ENCODE assay signal across 8 cellular contexts in the genomic region with DNA sequence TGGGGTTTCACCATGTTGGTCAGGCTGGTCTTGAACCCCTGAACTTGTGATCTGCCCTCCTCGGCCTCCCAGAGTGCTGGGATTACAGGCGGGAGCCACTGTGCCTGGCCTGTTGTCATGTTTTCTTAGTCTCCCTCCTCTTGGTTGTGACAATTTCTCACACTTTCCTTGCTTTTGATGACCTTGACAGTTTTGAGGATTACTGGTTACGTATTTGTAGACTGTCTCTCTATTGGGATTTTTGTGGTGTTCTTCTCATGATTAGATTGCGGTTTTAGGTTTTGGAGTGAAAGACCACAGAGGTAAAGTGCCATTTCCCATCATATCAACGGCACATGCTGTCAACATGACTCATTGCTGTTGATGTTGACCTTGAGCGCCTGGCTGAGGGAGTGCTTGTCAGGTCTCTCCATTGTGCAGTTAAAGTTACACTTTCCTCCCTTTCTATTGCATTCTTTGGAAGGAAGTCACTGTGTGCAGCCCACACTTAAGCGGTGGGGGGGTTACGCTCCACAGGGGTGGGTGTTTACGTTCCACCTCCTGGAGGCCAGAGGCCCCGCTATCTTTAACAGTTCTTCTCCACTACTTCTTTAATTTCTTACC. TPM values are rescaled to one million over a fixed set of nuclear protein-coding genes. Genes with fewer than 3 reads are reported as not detected.
DNase-seq lines count a peak whose midpoint lies in the region; ATAC-seq, FAIRE-seq and TF ChIP-seq lines count a peak whose summit lies in the region.

No MANE protein-coding gene starts in this region.

- H2BK12ac ChIP-seq in mesenchymal stem cell (ENCODE audit: low read length in 2 of 2) = no peak overlapping the region

- H2AFZ ChIP-seq in mesenchymal stem cell (ENCODE audit: low read depth, low read length) = no peak overlapping the region

- no peak overlapping the region for H3K27ac Mint-ChIP-seq in activated naive CD8-positive, alpha-beta T cell treated with anti-CD3 and anti-CD28 coated beads, Interleukin-2, amount 10 ng/mL, durations not matched to agents 7 days and 5 days

- H3K9ac ChIP-seq in mesenchymal stem cell (ENCODE audit: low read length) = no peak overlapping the region

- H2AK5ac ChIP-seq in mesenchymal stem cell (ENCODE audit: low read length, severe bottlenecking) = no peak overlapping the region

- H3K79me1 ChIP-seq in mesenchymal stem cell (replicated peaks; ENCODE audit: low read length, poor library complexity, severe bottlenecking) = no peaks in the 10 kb centered on the region

- FAIRE-seq in GM12891 (lab: Jason Lieb, UNC) = no peak

- H3K4me1 ChIP-seq in mesenchymal stem cell (ENCODE audit: control insufficient read depth, insufficient read depth, low read depth, low read length) = peaks cover 10% of the 10 kb centered on the region
- no peaks in the 10 kb centered on the region for H3K4me1 ChIP-seq in prostate gland (replicated peaks)

- H2BK5ac ChIP-seq in mesenchymal stem cell (ENCODE audit: low read depth, low read length, poor library complexity, severe bottlenecking) = no peak overlapping the region

- H3K36me3 ChIP-seq in mesenchymal stem cell (ENCODE audit: control insufficient read depth in 1 of 2, insufficient read depth in 2 of 2, low read depth in 1 of 2, low read length in 2 of 2) = no peaks in the 10 kb centered on the region
- no peaks in the 10 kb centered on the region for H3K36me3 ChIP-seq in prostate gland

- TF ChIP-seq POLR2A in GM12891 (IDR thresholded peaks at IDR 0.05; ENCODE audit: low read depth, low read length) (no peak), prostate gland (IDR thresholded peaks at IDR 0.05) (no peak)

- peak; percentile 30 for DNase-seq in NCI-H510A (lab: John Stamatoyannopoulos, UW)
- no peak for DNase-seq in activated naive CD8-positive, alpha-beta T cell treated with anti-CD3 and anti-CD28 coated beads, Interleukin-2, amount 10 ng/mL, durations not matched to agents 7 days and 5 days
- DNase-seq in mesenchymal stem cell = peak; percentile 90
- no peak for DNase-seq in GM12891 (ENCODE audit: insufficient read length, low spot score)
- no peak for DNase-seq in prostate gland (ENCODE audit: low spot score)
- DNase-seq in activated CD4-positive, CD25-positive, alpha-beta regulatory T cell (lab: John Stamatoyannopoulos, UW) = no peak

- H3K9me3 Mint-ChIP-seq in activated naive CD8-positive, alpha-beta T cell treated with anti-CD3 and anti-CD28 coated beads, Interleukin-2, amount 10 ng/mL, durations not matched to agents 7 days and 5 days = no peaks in the 10 kb centered on the region

- peaks cover 73 to 84% of the 10 kb centered on the region in 2 experiments for H3K27me3 ChIP-seq in mesenchymal stem cell (ENCODE audit: control insufficient read depth in 1 of 2, insufficient read depth in 1 of 2, low read length in 2 of 2)
- no peaks in the 10 kb centered on the region for H3K27me3 ChIP-seq in prostate gland (replicated peaks; ENCODE audit: insufficient read depth)

- H3K36me3 Mint-ChIP-seq in activated naive CD8-positive, alpha-beta T cell treated with anti-CD3 and anti-CD28 coated beads, Interleukin-2, amount 10 ng/mL, durations not matched to agents 7 days and 5 days = no peaks in the 10 kb centered on the region

- H3K18ac ChIP-seq in mesenchymal stem cell (ENCODE audit: low read depth in 1 of 2, low read length in 2 of 2) = no peak overlapping the region

- TF ChIP-seq CTCF in prostate gland (IDR thresholded peaks at IDR 0.05) = no peak

- H3K4me3 Mint-ChIP-seq in activated naive CD8-positive, alpha-beta T cell treated with anti-CD3 and anti-CD28 coated beads, Interleukin-2, amount 10 ng/mL, durations not matched to agents 7 days and 5 days = no peak overlapping the region

- WGBS in mesenchymal stem cell = 6% methylated on average over 7 of the region's 10 CpGs
- WGBS in prostate gland = 64% methylated on average over 10 of the region's 10 CpGs

- POLR2A ChIA-PET in activated naive CD8-positive, alpha-beta T cell treated with anti-CD3 and anti-CD28 coated beads, Interleukin-2, amount 10 ng/mL, durations not matched to agents 7 days and 5 days (lab: Charles Lee) = interaction anchor here (1.1 kb wide), 1 partner anchor 11 kb away, joined by 3 read pairs; a partner anchor contains a TSS

- H3K14ac ChIP-seq in mesenchymal stem cell (ENCODE audit: low read length in 2 of 2) = no peak overlapping the region

- no peak overlapping the region for H2BK15ac ChIP-seq in mesenchymal stem cell (ENCODE audit: low read depth, poor library complexity, severe bottlenecking)

- no peak overlapping the region for H3K4ac ChIP-seq in mesenchymal stem cell (ENCODE audit: low read depth in 1 of 2, low read length in 2 of 2)

- intact Hi-C loops in prostate gland (cut with DNase I) = no loop called here

- ATAC-seq in GM18520 (IDR thresholded peaks at IDR 0.05; ENCODE audit: unreplicated experiment) (peak; percentile 32), HG03442 (IDR thresholded peaks at IDR 0.05; ENCODE audit: unreplicated experiment) (no peak)
- peak; percentile 75 for ATAC-seq in activated naive CD8-positive, alpha-beta T cell treated with anti-CD3 and anti-CD28 coated beads, Interleukin-2, amount 10 ng/mL, durations not matched to agents 7 days and 5 days (ENCODE audit: low read depth)

- H3K27me3 Mint-ChIP-seq in activated naive CD8-positive, alpha-beta T cell treated with anti-CD3 and anti-CD28 coated beads, Interleukin-2, amount 10 ng/mL, durations not matched to agents 7 days and 5 days = peaks cover 66% of the 10 kb centered on the region

- no peak overlapping the region for H3K23ac ChIP-seq in mesenchymal stem cell (ENCODE audit: low read length in 2 of 2)

- no peak overlapping the region for H3K4me3 ChIP-seq in mesenchymal stem cell (ENCODE audit: insufficient read depth in 1 of 2, low read depth in 1 of 2, low read length in 2 of 2)
- H3K4me3 ChIP-seq in prostate gland = no peak overlapping the region

- no peak overlapping the region for H4K8ac ChIP-seq in mesenchymal stem cell (ENCODE audit: low read length)

- H3K27ac ChIP-seq in mesenchymal stem cell (ENCODE audit: low read length, poor library complexity, severe bottlenecking) (peak overlapping the region; percentile 74), prostate gland (no peak overlapping the region)

- no peak overlapping the region for H4K91ac ChIP-seq in mesenchymal stem cell (ENCODE audit: low read length)

- H2BK120ac ChIP-seq in mesenchymal stem cell (ENCODE audit: low read depth, low read length) = no peak overlapping the region

- H3K4me2 ChIP-seq in mesenchymal stem cell (ENCODE audit: low read length, poor library complexity, severe bottlenecking) = peak overlapping the region; percentile 44

- H3K9me3 ChIP-seq in mesenchymal stem cell (ENCODE audit: control insufficient read depth, low read length) = no peaks in the 10 kb centered on the region
- no peaks in the 10 kb centered on the region for H3K9me3 ChIP-seq in prostate gland

- H3K4me1 Mint-ChIP-seq in activated naive CD8-positive, alpha-beta T cell treated with anti-CD3 and anti-CD28 coated beads, Interleukin-2, amount 10 ng/mL, durations not matched to agents 7 days and 5 days = peaks cover 17% of the 10 kb centered on the region

TF ChIP-seq in GM12891, 5 proteins besides CTCF, POLR2A, EP300 and RAD21:
- TF ChIP-seq POLR2AphosphoS5 (IDR thresholded peaks at IDR 0.05; ENCODE audit: low read depth, low read length) (no peak), SPI1 (IDR thresholded peaks at IDR 0.05; ENCODE audit: low read depth, low read length) (no peak), TAF1 (IDR thresholded peaks at IDR 0.05; ENCODE audit: low read depth, low read length) (no peak), POU2F2 (IDR thresholded peaks at IDR 0.05; ENCODE audit: low read depth, low read length) (no peak), PAX5 (IDR thresholded peaks at IDR 0.05; ENCODE audit: insufficient read depth, low read length, severe bottlenecking) (no peak)

RNA-seq across cellular contexts. Expression of a gene that starts 10.8 kb away (rescaled TPM):
- 1 to 10 TPM; 1.6 to 2.0 TPM for total RNA-seq in activated naive CD8-positive, alpha-beta T cell treated with anti-CD3 and anti-CD28 coated beads, Interleukin-2, amount 10 ng/mL, durations not matched to agents 7 days and 5 days
- polyA plus RNA-seq in mesenchymal stem cell (2013, experiment 1 of 2) = 0.01 TPM
- 0.04 TPM for polyA plus RNA-seq in mesenchymal stem cell (2013, experiment 2 of 2)
- 1.1 TPM for polyA plus RNA-seq in GM12891 (2012; ENCODE audit: low read depth, missing spikeins)
- 10 to 100 TPM in 1 of 2 donors, under 1 TPM in 1; 0.96 to 10.5 TPM for total RNA-seq in prostate gland

RNA-seq across cellular contexts. Expression of a gene that starts 25.2 kb away (rescaled TPM):
- under 1 TPM; 0.17 to 0.67 TPM for total RNA-seq in activated naive CD8-positive, alpha-beta T cell treated with anti-CD3 and anti-CD28 coated beads, Interleukin-2, amount 10 ng/mL, durations not matched to agents 7 days and 5 days
- not detected for polyA plus RNA-seq in mesenchymal stem cell (2013, experiment 1 of 2)
- polyA plus RNA-seq in mesenchymal stem cell (2013, experiment 2 of 2) = not detected
- 0.17 TPM for polyA plus RNA-seq in GM12891 (2012; ENCODE audit: low read depth, missing spikeins)
- under 1 TPM in 1 of 2 donors, not detected in 1; 0.51 TPM for total RNA-seq in prostate gland

RNA-seq across cellular contexts. Expression of a gene that starts 45.6 kb away (rescaled TPM):
- total RNA-seq in activated naive CD8-positive, alpha-beta T cell treated with anti-CD3 and anti-CD28 coated beads, Interleukin-2, amount 10 ng/mL, durations not matched to agents 7 days and 5 days = under 1 TPM; 0.74 to 0.94 TPM
- polyA plus RNA-seq in mesenchymal stem cell (2013, experiment 1 of 2) = not detected
- polyA plus RNA-seq in mesenchymal stem cell (2013, experiment 2 of 2) = not detected
- 0.32 TPM for polyA plus RNA-seq in GM12891 (2012; ENCODE audit: low read depth, missing spikeins)
- total RNA-seq in prostate gland = not detected

RNA-seq across cellular contexts. Expression of a gene that starts 52.1 kb away (rescaled TPM):
- 100 to 1,000 TPM; 117 to 124 TPM for total RNA-seq in activated naive CD8-positive, alpha-beta T cell treated with anti-CD3 and anti-CD28 coated beads, Interleukin-2, amount 10 ng/mL, durations not matched to agents 7 days and 5 days
- 8.7 TPM for polyA plus RNA-seq in mesenchymal stem cell (2013, experiment 1 of 2)
- 8.2 TPM for polyA plus RNA-seq in mesenchymal stem cell (2013, experiment 2 of 2)
- 5.1 TPM for polyA plus RNA-seq in GM12891 (2012; ENCODE audit: low read depth, missing spikeins)
- 10 to 100 TPM; 11.7 to 82.8 TPM for total RNA-seq in prostate gland

Comparison
In these comparisons a context has a peak if more than half of its experiments do, and no peak if none do; other contexts are left out.
1. DNase-seq: peak in NCI-H510A (single experiment) and mesenchymal stem cell (single experiment); none in activated naive CD8-positive, alpha-beta T cell treated with anti-CD3 and anti-CD28 coated beads, Interleukin-2, amount 10 ng/mL, durations not matched to agents 7 days and 5 days (single experiment), GM12891 (single experiment), prostate gland (single experiment) and activated CD4-positive, CD25-positive, alpha-beta regulatory T cell (0 of 4).